20 cellular contexts compared by ENCODE assay signal in genomic region chr2:11411244-11411643, GRCh38. TPM values are rescaled to one million over a fixed set of nuclear protein-coding genes. Genes with fewer than 3 reads are reported as not detected.
A peak's percentile ranks its signal among the peaks of the same experiment; 100 is the strongest.
DNase-seq lines count a peak whose midpoint lies in the region; ATAC-seq and TF ChIP-seq lines count a peak whose summit lies in the region.
"Had no signal": no experiment of that assay in that cellular context is flagged by ENCODE, and none has a peak within 500 bp of the region (broad histone marks: within the 10 kb centered on the region; RNA-seq: fewer than 3 reads in every experiment).

No MANE protein-coding gene starts in this region.

- H3K9me3 Mint-ChIP-seq in activated T-helper 1 cell treated with anti-CD3 and anti-CD28 coated beads, Interleukin-12 subunit alpha, Interleukin-12 subunit beta, Interleukin-2, Interleukin-4 antibody, amounts not matched to agents 30 ng/mL and 10 ng/mL and 1 ng/mL, durations not matched to agents 14 hours and 24 hours and 36 hours, result no peaks in the 10 kb centered on the region
- H3K9me3 Mint-ChIP-seq: activated naive CD4-positive, alpha-beta T cell treated with anti-CD3 and anti-CD28 coated beads for 36 hours; natural killer cell had no signal

- peak overlapping the region in 6 of 12 donors; percentile 41 to 68 (median 54) for H3K4me3 ChIP-seq in heart left ventricle
- peak overlapping the region; percentile 83 for H3K4me3 ChIP-seq in endocrine pancreas (ENCODE audit: control insufficient read depth, insufficient read depth, low read length)
- H3K4me3 ChIP-seq in mucosa of descending colon, result no peak overlapping the region
- peak overlapping the region; percentile 56 for H3K4me3 ChIP-seq in upper lobe of right lung
- H3K4me3 ChIP-seq: thyroid gland had no signal

- no peak for TF ChIP-seq POLR2A in heart left ventricle (IDR thresholded peaks at IDR 0.05)

- no peak overlapping the region for H3K27ac Mint-ChIP-seq in activated T-helper 1 cell treated with anti-CD3 and anti-CD28 coated beads, Interleukin-12 subunit alpha, Interleukin-12 subunit beta, Interleukin-2, Interleukin-4 antibody, amounts not matched to agents 30 ng/mL and 10 ng/mL and 1 ng/mL, durations not matched to agents 14 hours and 24 hours and 36 hours
- H3K27ac Mint-ChIP-seq: activated naive CD4-positive, alpha-beta T cell treated with anti-CD3 and anti-CD28 coated beads for 36 hours; natural killer cell; T-helper 1 cell treated with Interleukin-12 subunit alpha and Interleukin-12 subunit beta and Interleukin-4 antibody, amounts not matched to agents 30 μg/mL and 1 μg/mL, for 36 hours had no signal

- H3K4me1 Mint-ChIP-seq in activated T-helper 1 cell treated with anti-CD3 and anti-CD28 coated beads, Interleukin-12 subunit alpha, Interleukin-12 subunit beta, Interleukin-2, Interleukin-4 antibody, amounts not matched to agents 30 ng/mL and 10 ng/mL and 1 ng/mL, durations not matched to agents 14 hours and 24 hours and 36 hours (ENCODE audit: low read depth), result no peaks in the 10 kb centered on the region
- H3K4me1 Mint-ChIP-seq: natural killer cell had no signal

- no peaks in the 10 kb centered on the region for H3K27me3 ChIP-seq in heart left ventricle
- H3K27me3 ChIP-seq in endocrine pancreas (ENCODE audit: control insufficient read depth, insufficient read depth, low read length), result no peaks in the 10 kb centered on the region
- H3K27me3 ChIP-seq in upper lobe of right lung, result no peaks in the 10 kb centered on the region
- H3K27me3 ChIP-seq: BE2C, thyroid gland had no signal

- H3K4me1 ChIP-seq in heart left ventricle, result peaks cover 0 to 26% (median 9%) of the 10 kb centered on the region in 12 donors
- no peaks in the 10 kb centered on the region for H3K4me1 ChIP-seq in endocrine pancreas (ENCODE audit: control insufficient read depth, insufficient read depth, low read length)
- H3K4me1 ChIP-seq in mucosa of descending colon (ENCODE audit: low read depth), result peaks cover 13% of the 10 kb centered on the region
- peaks cover 12% of the 10 kb centered on the region for H3K4me1 ChIP-seq in upper lobe of right lung
- H3K4me1 ChIP-seq: BE2C, Caco-2 had no signal

- ATAC-seq in heart left ventricle, result peak in 3 of 4 donors; percentile 17 to 32 (median 29)
- ATAC-seq in Right ventricle myocardium inferior, result no peak
- peak; percentile 26 for ATAC-seq in mucosa of descending colon
- ATAC-seq in upper lobe of right lung, result no peak
- ATAC-seq: natural killer cell had no signal

- peaks cover 5% of the 10 kb centered on the region for H3K27me3 Mint-ChIP-seq in activated T-helper 1 cell treated with anti-CD3 and anti-CD28 coated beads, Interleukin-12 subunit alpha, Interleukin-12 subunit beta, Interleukin-2, Interleukin-4 antibody, amounts not matched to agents 30 ng/mL and 10 ng/mL and 1 ng/mL, durations not matched to agents 14 hours and 24 hours and 36 hours (ENCODE audit: insufficient read depth)

- H3K36me3 ChIP-seq in heart left ventricle (no peaks in the 10 kb centered on the region), endocrine pancreas (ENCODE audit: control insufficient read depth, insufficient read depth, low read length) (no peaks in the 10 kb centered on the region), mucosa of descending colon (ENCODE audit: low read depth) (no peaks in the 10 kb centered on the region), upper lobe of right lung (no peaks in the 10 kb centered on the region)
- H3K36me3 ChIP-seq: BE2C, thyroid gland had no signal

- intact Hi-C loops in heart left ventricle (cut with DNase I), result loop anchor here in 7 of 10 donors (1.0 to 10.0 kb wide), 8 partner anchors 66 to 279 kb away; partner anchors contain the start of gene ROCK2 (in 4 of the 7)
- intact Hi-C loops in Right ventricle myocardium inferior (cut with DNase I), result loop anchor here (2.0 to 5.0 kb wide), 2 partner anchors 66 to 279 kb away; partner anchors contain the start of gene ROCK2
- intact Hi-C loops in mucosa of descending colon (cut with DNase I, micrococcal nuclease), result loop anchor here (10.0 kb wide), 2 partner anchors 176 to 276 kb away; a partner anchor contains a TSS
- intact Hi-C loops in upper lobe of right lung (cut with DNase I), result loop anchor here (10.0 kb wide), 2 partner anchors 176 to 276 kb away; a partner anchor contains a TSS
- intact Hi-C loops in activated T-helper 1 cell treated with anti-CD3 and anti-CD28 coated beads, Interleukin-12 subunit alpha, Interleukin-12 subunit beta, Interleukin-2, Interleukin-4 antibody, amounts not matched to agents 30 ng/mL and 10 ng/mL and 1 ng/mL, durations not matched to agents 14 hours and 24 hours and 36 hours (cut with micrococcal nuclease), result no loop called here

- DNase-seq in heart left ventricle (no peak), Right ventricle myocardium inferior (ENCODE audit: missing footprints) (no peak), mucosa of descending colon (no peak), upper lobe of right lung (no peak), epidermal melanocyte (ENCODE audit: insufficient read length, low spot score) (no peak), NCI-H2081 treated with DMSO at 0.1 percent for 48 hours (lab: John Stamatoyannopoulos, UW) (no peak)
- DNase-seq in activated T-helper 1 cell treated with anti-CD3 and anti-CD28 coated beads, Interleukin-12 subunit alpha, Interleukin-12 subunit beta, Interleukin-2, Interleukin-4 antibody, amounts not matched to agents 30 ng/mL and 10 ng/mL and 1 ng/mL, durations not matched to agents 14 hours and 24 hours and 36 hours (ENCODE audit: low spot score), result no peak
- DNase-seq: activated T-cell treated with anti-CD3 and anti-CD28 coated beads, Interleukin-2, amount 50 U/mL, for 1 hour; BE2C; effector memory CD4-positive, alpha-beta T cell; natural killer cell; NCI-H1048; SIG-M5 had no signal

- H3K36me3 Mint-ChIP-seq in activated T-helper 1 cell treated with anti-CD3 and anti-CD28 coated beads, Interleukin-12 subunit alpha, Interleukin-12 subunit beta, Interleukin-2, Interleukin-4 antibody, amounts not matched to agents 30 ng/mL and 10 ng/mL and 1 ng/mL, durations not matched to agents 14 hours and 24 hours and 36 hours (ENCODE audit: low read depth), result no peaks in the 10 kb centered on the region
- H3K36me3 Mint-ChIP-seq: natural killer cell had no signal

- H3K27ac ChIP-seq in heart left ventricle (peak overlapping the region in 1 of 12 donors; percentile 1), upper lobe of right lung (peak overlapping the region; percentile 17)
- H3K27ac ChIP-seq: 22Rv1, thyroid gland, VCaP had no signal

- H3K9me3 ChIP-seq in heart left ventricle (no peaks in the 10 kb centered on the region), endocrine pancreas (ENCODE audit: control insufficient read depth, low read length) (no peaks in the 10 kb centered on the region), mucosa of descending colon (no peaks in the 10 kb centered on the region), upper lobe of right lung (no peaks in the 10 kb centered on the region)
- H3K9me3 ChIP-seq: BE2C, Caco-2, thyroid gland had no signal

- 85 to 95% (median 87%) methylated on average over 1 of the region's 1 CpG for WGBS in heart left ventricle, 4 donors

- no peak for TF ChIP-seq CTCF in heart left ventricle (IDR thresholded peaks at IDR 0.05)
- TF ChIP-seq CTCF in mucosa of descending colon (IDR thresholded peaks at IDR 0.05), result no peak
- TF ChIP-seq CTCF in upper lobe of right lung (IDR thresholded peaks at IDR 0.05), result no peak

- no peak overlapping the region for H3K4me3 Mint-ChIP-seq in activated T-helper 1 cell treated with anti-CD3 and anti-CD28 coated beads, Interleukin-12 subunit alpha, Interleukin-12 subunit beta, Interleukin-2, Interleukin-4 antibody, amounts not matched to agents 30 ng/mL and 10 ng/mL and 1 ng/mL, durations not matched to agents 14 hours and 24 hours and 36 hours
- H3K4me3 Mint-ChIP-seq: activated naive CD4-positive, alpha-beta T cell treated with anti-CD3 and anti-CD28 coated beads for 36 hours; natural killer cell; T-helper 1 cell treated with Interleukin-12 subunit alpha and Interleukin-12 subunit beta and Interleukin-4 antibody, amounts not matched to agents 30 μg/mL and 1 μg/mL, for 36 hours had no signal

- no peak overlapping the region for H3K9ac ChIP-seq in endocrine pancreas (ENCODE audit: control insufficient read depth, insufficient read depth, low read length)

RNA-seq across cellular contexts. Expression of gene E2F6, which starts 54.7 kb away (rescaled TPM):
- total RNA-seq in heart left ventricle, result 10 to 100 TPM; 12.6 to 20.4 (median 15.8) TPM
- 10 to 100 TPM in 1 of 2 donors, 1 to 10 TPM in 1; 8.7 to 14.6 TPM for polyA plus RNA-seq in heart left ventricle
- 12.5 TPM for total RNA-seq in Right ventricle myocardium inferior
- total RNA-seq in mucosa of descending colon, result 10 to 100 TPM in 1 of 3 donors, 1 to 10 TPM in 2; 4.3 to 12.6 (median 5.6) TPM
- total RNA-seq in upper lobe of right lung, result 14.5 TPM
- total RNA-seq in activated T-helper 1 cell treated with anti-CD3 and anti-CD28 coated beads, Interleukin-12 subunit alpha, Interleukin-12 subunit beta, Interleukin-2, Interleukin-4 antibody, amounts not matched to agents 30 ng/mL and 10 ng/mL and 1 ng/mL, durations not matched to agents 14 hours and 24 hours and 36 hours, result 22.1 and 23.7 TPM in 2 replicates

Comparison
In these comparisons a context has a peak if more than half of its experiments do, and no peak if none do; other contexts are left out.
1. ATAC-seq: peak in heart left ventricle (3 of 4) and mucosa of descending colon (single experiment); none in Right ventricle myocardium inferior (single experiment) and upper lobe of right lung (single experiment).